Comparison of ENCODE assay signal across 8 cellular contexts in genomic region chr22:25448435-25449051, GRCh38.
DNase-seq lines count a peak whose midpoint lies in the region; ATAC-seq, FAIRE-seq and TF ChIP-seq lines count a peak whose summit lies in the region.

No MANE protein-coding gene starts in this region.

- H3K9me3 ChIP-seq in BE2C (no peaks in the 10 kb centered on the region), kidney (ENCODE audit: control insufficient read depth in 1 of 2, low read length in 2 of 2) (no peaks in the 10 kb centered on the region)

- H3K4me1 ChIP-seq in BE2C: no peaks in the 10 kb centered on the region; the same call in 1 of the 2 replicates
- H3K4me1 ChIP-seq in kidney (ENCODE audit: control insufficient read depth in 1 of 2, insufficient read depth in 1 of 2, low read depth in 1 of 2, low read length in 2 of 2): peaks cover 0 to 5% of the 10 kb centered on the region in 2 donors

- H3K27me3 ChIP-seq in BE2C (no peaks in the 10 kb centered on the region), brain microvascular endothelial cell (replicated peaks) (no peaks in the 10 kb centered on the region)

- H3K36me3 ChIP-seq in BE2C: peaks cover 8% of the 10 kb centered on the region
- peaks cover 4% of the 10 kb centered on the region for H3K36me3 ChIP-seq in brain microvascular endothelial cell (replicated peaks)
- H3K36me3 ChIP-seq in kidney (ENCODE audit: control insufficient read depth in 1 of 2, insufficient read depth in 2 of 2, low read length in 2 of 2): no peaks in the 10 kb centered on the region

- no peak for FAIRE-seq in kidney (lab: Jason Lieb, UNC)

- H3K9ac ChIP-seq in kidney (ENCODE audit: low read length in 2 of 2): peak overlapping the region; percentile 74 to 82

- peak; percentile 35 for ATAC-seq in GM18907 (IDR thresholded peaks at IDR 0.05; ENCODE audit: unreplicated experiment)
- ATAC-seq in stimulated activated naive CD8-positive, alpha-beta T cell treated with anti-CD3 and anti-CD28 coated beads, Interleukin-15, Interleukin-2, amounts not matched to agents 100 U/mL and 50 U/mL, for 24 hours: no peak
- no peak for ATAC-seq in HG02759 (IDR thresholded peaks at IDR 0.05; ENCODE audit: unreplicated experiment)

- intact Hi-C loops in kidney (cut with DNase I): no loop called here

- in situ Hi-C loops in brain microvascular endothelial cell (cut with HindIII; ENCODE audit: low pct_ligation_motif_present, low sequenced_read_pairs): no loop called here

- peak overlapping the region; percentile 97 for H3K4me3 ChIP-seq in BE2C (ENCODE audit: low read depth, low read length)
- peak overlapping the region; percentile 74 for H3K4me3 ChIP-seq in brain microvascular endothelial cell (ENCODE audit: low read depth, low read length)
- H3K4me3 ChIP-seq in kidney (ENCODE audit: low read length in 2 of 2): peak overlapping the region; percentile 74 to 88

- H3K27ac ChIP-seq in brain microvascular endothelial cell: peak overlapping the region; percentile 53
- H3K27ac ChIP-seq in kidney (ENCODE audit: low read depth in 2 of 2, low read length in 2 of 2): no peak overlapping the region

- DNase-seq in BE2C: peak; percentile 28
- DNase-seq in NAMALWA (ENCODE audit: low spot score): peak; percentile 40
- peak; percentile 13 for DNase-seq in brain microvascular endothelial cell
- DNase-seq in kidney: no peak
- peak; percentile 41 for DNase-seq in stimulated activated naive CD8-positive, alpha-beta T cell treated with anti-CD3 and anti-CD28 coated beads, Interleukin-15, Interleukin-2, amounts not matched to agents 100 U/mL and 50 U/mL, for 24 hours
- no peak for DNase-seq in 8988T

- TF ChIP-seq CTCF in BE2C (IDR thresholded peaks at IDR 0.05; ENCODE audit: low read depth, low read length) (no peak), brain microvascular endothelial cell (IDR thresholded peaks at IDR 0.05; ENCODE audit: low read depth, low read length, missing control alignments) (no peak), kidney (IDR thresholded peaks at IDR 0.05; ENCODE audit: borderline replicate concordance, extremely low read depth, insufficient read depth) (no peak)

Comparison
In these comparisons a context has a peak if more than half of its experiments do, and no peak if none do; other contexts are left out.
1. DNase-seq: peak in BE2C (single experiment), NAMALWA (single experiment), brain microvascular endothelial cell (single experiment) and stimulated activated naive CD8-positive, alpha-beta T cell treated with anti-CD3 and anti-CD28 coated beads, Interleukin-15, Interleukin-2, amounts not matched to agents 100 U/mL and 50 U/mL, for 24 hours (single experiment); none in kidney (single experiment) and 8988T (single experiment).
2. Peak in every context shown above with its lines, with median percentiles within 50 percentile points of each other: H3K4me3 ChIP-seq.